ENCODE assay signal across 14 cellular contexts in the genomic region with DNA sequence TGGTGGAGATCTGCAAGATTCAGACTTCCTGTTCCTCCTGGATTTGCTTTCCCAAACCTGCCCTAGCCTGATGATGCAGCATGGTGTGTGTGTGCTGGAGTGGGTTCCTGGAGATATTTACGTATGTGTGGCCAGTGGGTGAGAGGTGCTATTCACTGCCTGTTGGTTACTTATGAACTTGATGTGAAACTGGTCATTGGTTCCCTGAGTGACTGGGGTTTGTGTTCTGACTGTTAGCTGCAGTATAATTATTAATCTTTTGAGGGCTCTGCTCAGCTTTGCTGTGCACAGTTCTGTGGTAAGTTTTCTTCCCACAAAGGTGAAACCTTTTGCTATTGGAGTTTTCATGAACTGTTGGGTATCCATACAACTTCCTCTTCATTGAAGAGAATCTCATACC.
DNase-seq lines count a peak whose midpoint lies in the region; ATAC-seq and TF ChIP-seq lines count a peak whose summit lies in the region.
"Had no signal": no experiment of that assay in that cellular context is flagged by ENCODE, and none has a peak within 500 bp of the region (broad histone marks: within the 10 kb centered on the region; RNA-seq: fewer than 3 reads in every experiment).

No MANE protein-coding gene starts in this region.

- H3K27ac ChIP-seq in CD8-positive, alpha-beta memory T cell (ENCODE audit: low read depth, low read length): no peak overlapping the region
- H3K27ac ChIP-seq: KMS-11, ovary had no signal

- H3K27me3 Mint-ChIP-seq in immature natural killer cell (ENCODE audit: low read depth in 3 of 3): peaks cover 0 to 3% (median 0%) of the 10 kb centered on the region in 3 donors
- no peaks in the 10 kb centered on the region for H3K27me3 Mint-ChIP-seq in CD8-positive, alpha-beta memory T cell
- H3K27me3 Mint-ChIP-seq: activated T-helper 17 cell treated with anti-CD3 and anti-CD28 coated beads, Interleukin-2, amount 50 U/mL, for 72 hours had no signal

- H3K4me1 ChIP-seq in CD8-positive, alpha-beta memory T cell (ENCODE audit: insufficient read depth, low read length): no peaks in the 10 kb centered on the region

- peak; percentile 99 for ATAC-seq in GM19452 (IDR thresholded peaks at IDR 0.05; ENCODE audit: unreplicated experiment)
- peak; percentile 94 for ATAC-seq in HG02870 (IDR thresholded peaks at IDR 0.05; ENCODE audit: unreplicated experiment)
- peak; percentile 96 for ATAC-seq in HG03520 (IDR thresholded peaks at IDR 0.05; ENCODE audit: unreplicated experiment)
- ATAC-seq: activated T-helper 17 cell treated with anti-CD3 and anti-CD28 coated beads, Interleukin-2, amount 50 U/mL, for 72 hours had no signal

- H3K9me3 ChIP-seq in CD8-positive, alpha-beta memory T cell (ENCODE audit: low read length): no peaks in the 10 kb centered on the region
- H3K9me3 ChIP-seq: ovary had no signal

- H3K27me3 ChIP-seq in CD8-positive, alpha-beta memory T cell (ENCODE audit: insufficient read depth, low read length, poor library complexity, severe bottlenecking): no peaks in the 10 kb centered on the region
- H3K27me3 ChIP-seq: ovary had no signal

- H3K4me3 ChIP-seq in GM12865 (ENCODE audit: low read depth, low read length): no peak overlapping the region
- H3K4me3 ChIP-seq in CD8-positive, alpha-beta memory T cell (ENCODE audit: low read length): no peak overlapping the region
- H3K4me3 ChIP-seq: ovary had no signal

- no peaks in the 10 kb centered on the region for H3K36me3 ChIP-seq in CD8-positive, alpha-beta memory T cell (ENCODE audit: insufficient read depth, low read length)
- H3K36me3 ChIP-seq: ovary had no signal

- no peaks in the 10 kb centered on the region for H3K36me3 Mint-ChIP-seq in immature natural killer cell
- no peaks in the 10 kb centered on the region for H3K36me3 Mint-ChIP-seq in CD8-positive, alpha-beta memory T cell

- DNase-seq in GM12865 (ENCODE audit: low read depth) (peak; percentile 50), pons (ENCODE audit: low spot score) (no peak), immature natural killer cell (no peak), NCI-H2081 treated with DMSO at 0.1 percent for 48 hours (lab: John Stamatoyannopoulos, UW) (no peak)
- no peak for DNase-seq in CD8-positive, alpha-beta memory T cell
- DNase-seq: kidney; ovary; SHP77; stimulated activated CD4-positive, alpha-beta T cell treated with anti-CD3 and anti-CD28 coated beads, Interleukin-1b, Interleukin-23, amount 100 ng/mL, for 48 hours had no signal

- CTCF ChIA-PET in CD8-positive, alpha-beta memory T cell (lab: Charles Lee): no interaction called here

- no peaks in the 10 kb centered on the region for H3K4me1 Mint-ChIP-seq in immature natural killer cell
- H3K4me1 Mint-ChIP-seq in CD8-positive, alpha-beta memory T cell: no peaks in the 10 kb centered on the region
- H3K4me1 Mint-ChIP-seq: activated T-helper 17 cell treated with anti-CD3 and anti-CD28 coated beads, Interleukin-2, amount 50 U/mL, for 72 hours had no signal

- H3K27ac Mint-ChIP-seq in immature natural killer cell: no peak overlapping the region
- no peak overlapping the region for H3K27ac Mint-ChIP-seq in CD8-positive, alpha-beta memory T cell
- H3K27ac Mint-ChIP-seq: activated T-helper 17 cell treated with anti-CD3 and anti-CD28 coated beads, Interleukin-2, amount 50 U/mL, for 72 hours had no signal

- no peak for TF ChIP-seq CTCF in GM12865 (IDR thresholded peaks at IDR 0.05; ENCODE audit: insufficient read depth, low read depth, low read length, missing control alignments)

- POLR2A ChIA-PET in CD8-positive, alpha-beta memory T cell (lab: Charles Lee): no interaction called here

- no peak overlapping the region for H3K4me3 Mint-ChIP-seq in immature natural killer cell
- H3K4me3 Mint-ChIP-seq in CD8-positive, alpha-beta memory T cell: no peak overlapping the region
- H3K4me3 Mint-ChIP-seq: activated T-helper 17 cell treated with anti-CD3 and anti-CD28 coated beads, Interleukin-2, amount 50 U/mL, for 72 hours had no signal

- H3K9me3 Mint-ChIP-seq in immature natural killer cell: peaks cover 0 to 11% (median 4%) of the 10 kb centered on the region in 6 donors
- H3K9me3 Mint-ChIP-seq in CD8-positive, alpha-beta memory T cell: peaks cover 0 to 3% (median 0%) of the 10 kb centered on the region in 5 donors
- H3K9me3 Mint-ChIP-seq: activated T-helper 17 cell treated with anti-CD3 and anti-CD28 coated beads, Interleukin-2, amount 50 U/mL, for 72 hours had no signal
